Comparison of ENCODE assay signal across 9 cellular contexts in genomic region chr12:9615420-9616135, GRCh38. TPM values are rescaled to one million over a fixed set of nuclear protein-coding genes. Genes with fewer than 3 reads are reported as not detected.
DNase-seq lines count a peak whose midpoint lies in the region; ATAC-seq lines count a peak whose summit lies in the region.
"Had no signal": no experiment of that assay in that cellular context is flagged by ENCODE, and none has a peak within 500 bp of the region (broad histone marks: within the 10 kb centered on the region; RNA-seq: fewer than 3 reads in every experiment).

No MANE protein-coding gene starts in this region.

- DNase-seq in activated T-cell treated with anti-CD3 and anti-CD28 coated beads, Interleukin-2, amount 50 U/mL, for 24 hours, result no peak
- no peak for DNase-seq in activated T-cell treated with anti-CD3 and anti-CD28 coated beads, Interleukin-2, amount 50 U/mL, for 48 hours
- DNase-seq in Karpas-422 (peak; percentile 52), kidney tubule cell (ENCODE audit: low spot score) (no peak), SW480 (ENCODE audit: low spot score) (no peak), NCI-H1092 treated with DMSO at 0.1 percent for 48 hours (lab: John Stamatoyannopoulos, UW) (no peak)
- no peak for DNase-seq in stimulated activated naive CD8-positive, alpha-beta T cell treated with anti-CD3 and anti-CD28 coated beads, Interleukin-15, Interleukin-2, amounts not matched to agents 100 U/mL and 50 U/mL, for 24 hours
- DNase-seq: effector CD4-positive, alpha-beta T cell had no signal

- peaks cover 24% of the 10 kb centered on the region for H3K4me1 ChIP-seq in Karpas-422 (ENCODE audit: low read length)

- no peaks in the 10 kb centered on the region for H3K36me3 ChIP-seq in Karpas-422 (ENCODE audit: insufficient read depth, low read length)

- peaks cover 6% of the 10 kb centered on the region for H3K9me3 Mint-ChIP-seq in activated T-cell treated with anti-CD3 and anti-CD28 coated beads, Interleukin-2, amount 50 U/mL, for 24 hours
- peaks cover 5% of the 10 kb centered on the region for H3K9me3 Mint-ChIP-seq in activated T-helper 17 cell treated with anti-CD3 and anti-CD28 coated beads, Interleukin-2, amount 50 U/mL, for 72 hours

- H3K27me3 ChIP-seq in Karpas-422 (ENCODE audit: low read length), result no peaks in the 10 kb centered on the region

- ATAC-seq in activated T-helper 17 cell treated with anti-CD3 and anti-CD28 coated beads, Interleukin-2, amount 50 U/mL, for 72 hours (replicated peaks), result peak; percentile 70
- ATAC-seq in stimulated activated naive CD8-positive, alpha-beta T cell treated with anti-CD3 and anti-CD28 coated beads, Interleukin-15, Interleukin-2, amounts not matched to agents 100 U/mL and 50 U/mL, for 24 hours, result peak; percentile 49

- no peak overlapping the region for H3K27ac ChIP-seq in Karpas-422 (ENCODE audit: low read length)

- H3K27ac Mint-ChIP-seq in activated T-cell treated with anti-CD3 and anti-CD28 coated beads, Interleukin-2, amount 50 U/mL, for 24 hours, result peak overlapping the region; percentile 83
- H3K27ac Mint-ChIP-seq in activated T-helper 17 cell treated with anti-CD3 and anti-CD28 coated beads, Interleukin-2, amount 50 U/mL, for 72 hours, result peak overlapping the region; percentile 80

- H3K4me1 Mint-ChIP-seq in activated T-cell treated with anti-CD3 and anti-CD28 coated beads, Interleukin-2, amount 50 U/mL, for 24 hours (ENCODE audit: low read depth), result peaks cover 68% of the 10 kb centered on the region
- H3K4me1 Mint-ChIP-seq in activated T-helper 17 cell treated with anti-CD3 and anti-CD28 coated beads, Interleukin-2, amount 50 U/mL, for 72 hours, result peaks cover 55% of the 10 kb centered on the region

- H3K36me3 Mint-ChIP-seq in activated T-cell treated with anti-CD3 and anti-CD28 coated beads, Interleukin-2, amount 50 U/mL, for 24 hours (ENCODE audit: low read depth), result no peaks in the 10 kb centered on the region
- no peaks in the 10 kb centered on the region for H3K36me3 Mint-ChIP-seq in activated T-helper 17 cell treated with anti-CD3 and anti-CD28 coated beads, Interleukin-2, amount 50 U/mL, for 72 hours (ENCODE audit: low read depth)

- no peaks in the 10 kb centered on the region for H3K27me3 Mint-ChIP-seq in activated T-cell treated with anti-CD3 and anti-CD28 coated beads, Interleukin-2, amount 50 U/mL, for 24 hours
- no peaks in the 10 kb centered on the region for H3K27me3 Mint-ChIP-seq in activated T-helper 17 cell treated with anti-CD3 and anti-CD28 coated beads, Interleukin-2, amount 50 U/mL, for 72 hours

- no peak overlapping the region for H2AFZ ChIP-seq in Karpas-422 (ENCODE audit: low read length)

- H3K79me2 ChIP-seq in Karpas-422 (ENCODE audit: low read length), result no peaks in the 10 kb centered on the region

- H3K4me2 ChIP-seq in Karpas-422 (ENCODE audit: low read depth, low read length, poor library complexity, severe bottlenecking), result peak overlapping the region; percentile 8

- H3K9ac ChIP-seq in Karpas-422 (ENCODE audit: low read length), result no peak overlapping the region

- H3K4me3 ChIP-seq in Karpas-422 (ENCODE audit: low read length), result no peak overlapping the region

- no peaks in the 10 kb centered on the region for H3K9me2 ChIP-seq in Karpas-422 (replicated peaks; ENCODE audit: insufficient read depth, low read length)

- peak overlapping the region; percentile 55 for H3K4me3 Mint-ChIP-seq in activated T-cell treated with anti-CD3 and anti-CD28 coated beads, Interleukin-2, amount 50 U/mL, for 24 hours
- H3K4me3 Mint-ChIP-seq in activated T-helper 17 cell treated with anti-CD3 and anti-CD28 coated beads, Interleukin-2, amount 50 U/mL, for 72 hours, result peak overlapping the region; percentile 71

- H3K9me3 ChIP-seq in Karpas-422 (ENCODE audit: low read length), result no peaks in the 10 kb centered on the region

- H4K20me1 ChIP-seq in Karpas-422 (ENCODE audit: insufficient read depth, low read depth, low read length), result no peaks in the 10 kb centered on the region

RNA-seq across cellular contexts. Expression of gene KLRB1, which starts 7.9 kb away (rescaled TPM):
- total RNA-seq in Karpas-422 (2014; rRNA removed; shearing (Covaris generic); ENCODE audit: low replicate concordance), result not detected in 2 replicates
- total RNA-seq in activated T-helper 17 cell treated with anti-CD3 and anti-CD28 coated beads, Interleukin-2, amount 50 U/mL, for 72 hours, result 10 to 100 TPM in 1 of 2 donors, 1 to 10 TPM in 1; 6.8 to 11.6 TPM

RNA-seq across cellular contexts. Expression of gene CLEC2D, which starts 53.9 kb away (rescaled TPM):
- total RNA-seq in Karpas-422 (2014; rRNA removed; shearing (Covaris generic); ENCODE audit: low replicate concordance), result 1.5 and 3.2 TPM in 2 replicates
- 100 to 1,000 TPM; 146 to 267 TPM for total RNA-seq in activated T-helper 17 cell treated with anti-CD3 and anti-CD28 coated beads, Interleukin-2, amount 50 U/mL, for 72 hours

Comparison
In these comparisons a context has a peak if more than half of its experiments do, and no peak if none do; other contexts are left out.
1. RNA of gene CLEC2D, which starts 53.9 kb away (total RNA-seq): 146 to 267 TPM in activated T-helper 17 cell treated with anti-CD3 and anti-CD28 coated beads, Interleukin-2, amount 50 U/mL, for 72 hours; 1.5 to 3.2 TPM in Karpas-422; every median in the first group is over 10 times any median in the second.